2 cellular contexts compared by ENCODE assay signal in the genomic region with DNA sequence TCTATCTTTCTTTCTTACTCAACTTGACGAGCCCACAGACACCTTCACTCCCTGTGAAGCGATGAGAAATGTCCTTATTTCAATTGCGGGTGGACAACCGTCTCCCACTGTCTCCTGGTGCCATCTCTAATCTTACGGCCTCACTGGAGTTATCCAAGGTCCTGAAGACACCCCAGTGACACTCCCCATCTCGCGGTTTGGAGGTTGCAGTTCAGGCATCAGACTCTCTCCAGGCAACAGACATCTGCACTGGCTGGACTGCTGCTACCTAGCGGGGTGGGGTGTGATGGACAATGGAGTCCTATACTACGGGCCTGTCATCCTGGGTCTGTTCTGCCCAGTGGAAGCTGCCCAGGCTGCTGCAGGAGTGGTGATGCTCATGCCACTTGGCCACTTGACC.
TF ChIP-seq lines count a peak whose summit lies in the region.

No MANE protein-coding gene starts in this region.

TF ChIP-seq in SK-N-SH, 30 proteins besides CTCF, POLR2A, EP300 and RAD21:
- TF ChIP-seq, protein P1, sequence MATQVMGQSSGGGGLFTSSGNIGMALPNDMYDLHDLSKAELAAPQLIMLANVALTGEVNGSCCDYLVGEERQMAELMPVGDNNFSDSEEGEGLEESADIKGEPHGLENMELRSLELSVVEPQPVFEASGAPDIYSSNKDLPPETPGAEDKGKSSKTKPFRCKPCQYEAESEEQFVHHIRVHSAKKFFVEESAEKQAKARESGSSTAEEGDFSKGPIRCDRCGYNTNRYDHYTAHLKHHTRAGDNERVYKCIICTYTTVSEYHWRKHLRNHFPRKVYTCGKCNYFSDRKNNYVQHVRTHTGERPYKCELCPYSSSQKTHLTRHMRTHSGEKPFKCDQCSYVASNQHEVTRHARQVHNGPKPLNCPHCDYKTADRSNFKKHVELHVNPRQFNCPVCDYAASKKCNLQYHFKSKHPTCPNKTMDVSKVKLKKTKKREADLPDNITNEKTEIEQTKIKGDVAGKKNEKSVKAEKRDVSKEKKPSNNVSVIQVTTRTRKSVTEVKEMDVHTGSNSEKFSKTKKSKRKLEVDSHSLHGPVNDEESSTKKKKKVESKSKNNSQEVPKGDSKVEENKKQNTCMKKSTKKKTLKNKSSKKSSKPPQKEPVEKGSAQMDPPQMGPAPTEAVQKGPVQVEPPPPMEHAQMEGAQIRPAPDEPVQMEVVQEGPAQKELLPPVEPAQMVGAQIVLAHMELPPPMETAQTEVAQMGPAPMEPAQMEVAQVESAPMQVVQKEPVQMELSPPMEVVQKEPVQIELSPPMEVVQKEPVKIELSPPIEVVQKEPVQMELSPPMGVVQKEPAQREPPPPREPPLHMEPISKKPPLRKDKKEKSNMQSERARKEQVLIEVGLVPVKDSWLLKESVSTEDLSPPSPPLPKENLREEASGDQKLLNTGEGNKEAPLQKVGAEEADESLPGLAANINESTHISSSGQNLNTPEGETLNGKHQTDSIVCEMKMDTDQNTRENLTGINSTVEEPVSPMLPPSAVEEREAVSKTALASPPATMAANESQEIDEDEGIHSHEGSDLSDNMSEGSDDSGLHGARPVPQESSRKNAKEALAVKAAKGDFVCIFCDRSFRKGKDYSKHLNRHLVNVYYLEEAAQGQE (IDR thresholded peaks at IDR 0.05; ENCODE audit: low read depth, low read length) = peak; percentile 90
- TF ChIP-seq FOSL2 (IDR thresholded peaks at IDR 0.05; ENCODE audit: borderline replicate concordance, low read depth) = no peak
TF ChIP-seq in SK-N-SH: peak in this region for 1.

TF ChIP-seq in SK-N-SH treated with all-trans-retinoic acid at 6 μM for 48 hours, 23 proteins besides CTCF, POLR2A, EP300 and RAD21 (continued from another document):
- TF ChIP-seq GLIS3 (CRISPR knock-in tag; IDR thresholded peaks at IDR 0.05) (no peak), TCF4 (CRISPR knock-in tag; IDR thresholded peaks at IDR 0.05; ENCODE audit: borderline replicate concordance) (no peak), ZC3H10 (CRISPR knock-in tag; IDR thresholded peaks at IDR 0.05) (no peak), TOX (CRISPR knock-in tag; IDR thresholded peaks at IDR 0.05; ENCODE audit: borderline replicate concordance) (no peak), ZFP30 (CRISPR knock-in tag; IDR thresholded peaks at IDR 0.05) (no peak), PPARA (CRISPR knock-in tag; IDR thresholded peaks at IDR 0.05; ENCODE audit: borderline replicate concordance) (no peak)
- TF ChIP-seq, protein P2, sequence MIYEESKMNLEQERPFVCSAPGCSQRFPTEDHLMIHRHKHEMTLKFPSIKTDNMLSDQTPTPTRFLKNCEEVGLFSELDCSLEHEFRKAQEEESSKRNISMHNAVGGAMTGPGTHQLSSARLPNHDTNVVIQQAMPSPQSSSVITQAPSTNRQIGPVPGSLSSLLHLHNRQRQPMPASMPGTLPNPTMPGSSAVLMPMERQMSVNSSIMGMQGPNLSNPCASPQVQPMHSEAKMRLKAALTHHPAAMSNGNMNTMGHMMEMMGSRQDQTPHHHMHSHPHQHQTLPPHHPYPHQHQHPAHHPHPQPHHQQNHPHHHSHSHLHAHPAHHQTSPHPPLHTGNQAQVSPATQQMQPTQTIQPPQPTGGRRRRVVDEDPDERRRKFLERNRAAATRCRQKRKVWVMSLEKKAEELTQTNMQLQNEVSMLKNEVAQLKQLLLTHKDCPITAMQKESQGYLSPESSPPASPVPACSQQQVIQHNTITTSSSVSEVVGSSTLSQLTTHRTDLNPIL (CRISPR knock-in tag; IDR thresholded peaks at IDR 0.05; ENCODE audit: low read depth) = no peak
- TF ChIP-seq, protein P3, sequence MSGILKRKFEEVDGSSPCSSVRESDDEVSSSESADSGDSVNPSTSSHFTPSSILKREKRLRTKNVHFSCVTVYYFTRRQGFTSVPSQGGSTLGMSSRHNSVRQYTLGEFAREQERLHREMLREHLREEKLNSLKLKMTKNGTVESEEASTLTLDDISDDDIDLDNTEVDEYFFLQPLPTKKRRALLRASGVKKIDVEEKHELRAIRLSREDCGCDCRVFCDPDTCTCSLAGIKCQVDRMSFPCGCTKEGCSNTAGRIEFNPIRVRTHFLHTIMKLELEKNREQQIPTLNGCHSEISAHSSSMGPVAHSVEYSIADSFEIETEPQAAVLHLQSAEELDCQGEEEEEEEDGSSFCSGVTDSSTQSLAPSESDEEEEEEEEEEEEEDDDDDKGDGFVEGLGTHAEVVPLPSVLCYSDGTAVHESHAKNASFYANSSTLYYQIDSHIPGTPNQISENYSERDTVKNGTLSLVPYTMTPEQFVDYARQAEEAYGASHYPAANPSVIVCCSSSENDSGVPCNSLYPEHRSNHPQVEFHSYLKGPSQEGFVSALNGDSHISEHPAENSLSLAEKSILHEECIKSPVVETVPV (CRISPR knock-in tag; IDR thresholded peaks at IDR 0.05) = no peak
